In the genomic region with DNA sequence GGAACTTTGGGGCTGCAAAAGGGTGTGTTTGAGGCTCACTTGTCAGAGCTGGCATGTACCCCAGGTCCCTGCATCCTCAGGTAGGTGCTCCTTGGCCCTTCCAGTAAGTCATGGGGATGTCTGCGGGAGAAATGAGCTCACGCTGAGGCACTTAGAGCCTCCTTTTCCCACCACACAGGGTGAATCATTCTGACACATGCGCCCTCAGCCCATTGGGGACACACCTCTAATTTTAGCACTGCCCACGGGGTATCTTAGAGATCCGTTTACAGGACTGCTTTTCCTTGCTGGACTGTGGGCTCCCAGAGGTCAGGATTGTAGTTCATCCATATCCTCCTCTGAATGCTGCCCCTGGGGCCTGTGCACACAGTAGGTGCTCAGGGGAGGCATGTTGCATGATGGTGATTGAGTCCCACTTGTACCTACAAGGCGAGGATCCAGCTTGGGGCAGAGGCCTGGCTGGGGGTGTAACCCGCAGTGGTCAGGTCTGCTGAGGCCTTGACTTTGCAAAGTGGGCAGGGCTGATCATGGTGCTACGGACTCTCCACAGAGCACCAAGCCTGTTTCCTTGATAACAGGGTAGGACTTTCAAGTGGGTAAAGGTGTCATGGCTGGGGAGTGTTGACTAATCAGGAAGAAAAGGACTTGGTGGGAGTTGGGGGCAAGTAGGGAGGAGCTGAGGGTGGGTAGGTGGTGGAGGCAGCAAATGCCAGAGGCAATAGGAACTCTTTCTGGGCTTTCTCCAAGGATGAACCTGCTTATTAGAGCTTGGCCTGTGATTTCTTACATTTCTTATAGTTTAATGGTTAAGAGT, we compare ENCODE assay signal across 14 cellular contexts. TPM values are rescaled to one million over a fixed set of nuclear protein-coding genes. Genes with fewer than 3 reads are reported as not detected.
DNase-seq lines count a peak whose midpoint lies in the region; ATAC-seq, FAIRE-seq and TF ChIP-seq lines count a peak whose summit lies in the region.
"Had no signal": no experiment of that assay in that cellular context is flagged by ENCODE, and none has a peak within 500 bp of the region (broad histone marks: within the 10 kb centered on the region; RNA-seq: fewer than 3 reads in every experiment).

No MANE protein-coding gene starts in this region.

- TF ChIP-seq EP300 in gastroesophageal sphincter (IDR thresholded peaks at IDR 0.05) (no peak), stomach (IDR thresholded peaks at IDR 0.05) (no peak)

- H3K36me3 ChIP-seq in gastroesophageal sphincter: peaks cover 0 to 11% of the 10 kb centered on the region in 2 donors
- H3K36me3 ChIP-seq in stomach: peaks cover 8 to 12% (median 9%) of the 10 kb centered on the region in 4 donors
- no peaks in the 10 kb centered on the region for H3K36me3 ChIP-seq in pancreas
- H3K36me3 ChIP-seq: ovary, thoracic aorta had no signal

- POLR2A ChIA-PET in activated CD4-positive, alpha-beta memory T cell treated with anti-CD3 and anti-CD28 coated beads for 36 hours (lab: Charles Lee): no interaction called here
- POLR2A ChIA-PET in activated CD4-positive, alpha-beta memory T cell treated with anti-CD3 and anti-CD28 coated beads, Interleukin-2, amount 10 ng/mL, durations not matched to agents 7 days and 5 days (lab: Charles Lee): interaction anchor here (1.2 to 1.5 kb wide), 2 partner anchors 8 to 10 kb away, joined by 3 to 5 read pairs; no protein-coding TSS in a partner anchor

- FAIRE-seq in pancreas (lab: Jason Lieb, UNC): no peak

- H3K4me1 Mint-ChIP-seq in activated CD4-positive, alpha-beta memory T cell treated with anti-CD3 and anti-CD28 coated beads for 36 hours (ENCODE audit: low read depth): peaks cover 6% of the 10 kb centered on the region
- peaks cover 22% of the 10 kb centered on the region for H3K4me1 Mint-ChIP-seq in activated CD4-positive, alpha-beta memory T cell treated with anti-CD3 and anti-CD28 coated beads, Interleukin-2, amount 10 ng/mL, durations not matched to agents 7 days and 5 days

- WGBS in gastroesophageal sphincter (ENCODE audit: low coverage in 1 of 2), 2 donors: 100% methylated on average over 1 of the region's 8 CpGs; no CpG with 5 or more reads in 1 of the 2 donors
- 52 to 76% (median 65%) methylated on average over 7 to 8 of the region's 8 CpGs for WGBS in stomach, 5 donors
- WGBS in pancreas, 2 donors: 91 to 94% methylated on average over 8 of the region's 8 CpGs

- no peaks in the 10 kb centered on the region for H3K27me3 Mint-ChIP-seq in activated CD4-positive, alpha-beta memory T cell treated with anti-CD3 and anti-CD28 coated beads for 36 hours
- H3K27me3 Mint-ChIP-seq in activated CD4-positive, alpha-beta memory T cell treated with anti-CD3 and anti-CD28 coated beads, Interleukin-2, amount 10 ng/mL, durations not matched to agents 7 days and 5 days: peaks cover 9% of the 10 kb centered on the region

- H3K36me3 Mint-ChIP-seq in activated CD4-positive, alpha-beta memory T cell treated with anti-CD3 and anti-CD28 coated beads for 36 hours: no peaks in the 10 kb centered on the region
- no peaks in the 10 kb centered on the region for H3K36me3 Mint-ChIP-seq in activated CD4-positive, alpha-beta memory T cell treated with anti-CD3 and anti-CD28 coated beads, Interleukin-2, amount 10 ng/mL, durations not matched to agents 7 days and 5 days (ENCODE audit: low read depth)

- intact Hi-C loops in activated CD4-positive, alpha-beta memory T cell treated with anti-CD3 and anti-CD28 coated beads for 36 hours (cut with micrococcal nuclease): no loop called here
- intact Hi-C loops in stomach (cut with DNase I; ENCODE audit: low total_unique reads) (no loop called here), pancreas (cut with DNase I) (no loop called here)

- CTCF ChIA-PET in activated CD4-positive, alpha-beta memory T cell treated with anti-CD3 and anti-CD28 coated beads for 36 hours (lab: Charles Lee): interaction anchor here (0.7 kb wide), 1 partner anchor 50 kb away, joined by 3 read pairs; no protein-coding TSS in a partner anchor
- CTCF ChIA-PET in activated CD4-positive, alpha-beta memory T cell treated with anti-CD3 and anti-CD28 coated beads, Interleukin-2, amount 10 ng/mL, durations not matched to agents 7 days and 5 days (lab: Charles Lee): no interaction called here

- no peaks in the 10 kb centered on the region for H3K9me3 Mint-ChIP-seq in activated CD4-positive, alpha-beta memory T cell treated with anti-CD3 and anti-CD28 coated beads for 36 hours
- H3K9me3 Mint-ChIP-seq in activated CD4-positive, alpha-beta memory T cell treated with anti-CD3 and anti-CD28 coated beads, Interleukin-2, amount 10 ng/mL, durations not matched to agents 7 days and 5 days: no peaks in the 10 kb centered on the region

- ATAC-seq in gastroesophageal sphincter: no peak
- ATAC-seq in pancreas: no peak

- H3K9me3 ChIP-seq in gastroesophageal sphincter (no peaks in the 10 kb centered on the region), stomach (no peaks in the 10 kb centered on the region), pancreas (no peaks in the 10 kb centered on the region)
- H3K9me3 ChIP-seq: ovary, thoracic aorta had no signal

- TF ChIP-seq POLR2A in gastroesophageal sphincter (IDR thresholded peaks at IDR 0.05) (no peak), stomach (IDR thresholded peaks at IDR 0.05) (no peak)

- peak overlapping the region in 3 of 4 donors; percentile 78 to 90 (median 86) for H3K27ac ChIP-seq in gastroesophageal sphincter
- peak overlapping the region; percentile 75 to 94 (median 92) for H3K27ac ChIP-seq in stomach
- peak overlapping the region in 2 of 4 donors; percentile 80 to 85 for H3K27ac ChIP-seq in pancreas
- H3K27ac ChIP-seq: ovary, thoracic aorta had no signal

- DNase-seq in activated CD4-positive, alpha-beta memory T cell treated with anti-CD3 and anti-CD28 coated beads for 36 hours: peak; percentile 22
- DNase-seq in activated CD4-positive, alpha-beta memory T cell treated with anti-CD3 and anti-CD28 coated beads, Interleukin-2, amount 10 ng/mL, durations not matched to agents 7 days and 5 days: no peak
- DNase-seq in RPMI7951 (ENCODE audit: low read depth): peak; percentile 82
- DNase-seq in stomach: no peak
- no peak for DNase-seq in pancreas
- DNase-seq in GF-D8 (lab: John Stamatoyannopoulos, UW): no peak
- DNase-seq in NCI-H1436 (lab: John Stamatoyannopoulos, UW): no peak
- DNase-seq: activated CD4-positive, alpha-beta T cell treated with anti-CD3 and anti-CD28 coated beads for 4 hours; activated naive CD4-positive, alpha-beta T cell treated with Interleukin-2 at 50 U/mL for 16 hours; DMS53; NCI-H510A treated with DMSO at 0.1 percent for 48 hours; ovary had no signal

- no peak overlapping the region for H3K4me3 Mint-ChIP-seq in activated CD4-positive, alpha-beta memory T cell treated with anti-CD3 and anti-CD28 coated beads for 36 hours
- H3K4me3 Mint-ChIP-seq in activated CD4-positive, alpha-beta memory T cell treated with anti-CD3 and anti-CD28 coated beads, Interleukin-2, amount 10 ng/mL, durations not matched to agents 7 days and 5 days: no peak overlapping the region

- peaks cover 0 to 90% (median 28%) of the 10 kb centered on the region in 3 donors for H3K4me1 ChIP-seq in gastroesophageal sphincter
- H3K4me1 ChIP-seq in stomach: peaks cover 75 to 100% (median 88%) of the 10 kb centered on the region in 4 donors
- H3K4me1 ChIP-seq in pancreas: peaks cover 8 to 17% (median 9%) of the 10 kb centered on the region in 3 donors

- H3K27me3 ChIP-seq in gastroesophageal sphincter: no peaks in the 10 kb centered on the region
- no peaks in the 10 kb centered on the region for H3K27me3 ChIP-seq in stomach
- H3K27me3 ChIP-seq in pancreas: no peaks in the 10 kb centered on the region
- H3K27me3 ChIP-seq: ovary had no signal

- no peak overlapping the region for H3K27ac Mint-ChIP-seq in activated CD4-positive, alpha-beta memory T cell treated with anti-CD3 and anti-CD28 coated beads for 36 hours
- H3K27ac Mint-ChIP-seq in activated CD4-positive, alpha-beta memory T cell treated with anti-CD3 and anti-CD28 coated beads, Interleukin-2, amount 10 ng/mL, durations not matched to agents 7 days and 5 days: no peak overlapping the region

- TF ChIP-seq CTCF in gastroesophageal sphincter (IDR thresholded peaks at IDR 0.05): no peak
- no peak for TF ChIP-seq CTCF in stomach (IDR thresholded peaks at IDR 0.05)
- TF ChIP-seq CTCF in pancreas (IDR thresholded peaks at IDR 0.05): no peak

- no peak overlapping the region for H3K4me3 ChIP-seq in gastroesophageal sphincter
- no peak overlapping the region for H3K4me3 ChIP-seq in stomach
- H3K4me3 ChIP-seq in pancreas: no peak overlapping the region
- H3K4me3 ChIP-seq: ovary, thoracic aorta had no signal

RNA-seq across cellular contexts. Expression of a gene that starts 5.8 kb away (rescaled TPM):
- 1 to 10 TPM; 2.5 to 3.1 TPM for total RNA-seq in activated CD4-positive, alpha-beta memory T cell treated with anti-CD3 and anti-CD28 coated beads for 36 hours
- total RNA-seq in activated CD4-positive, alpha-beta memory T cell treated with anti-CD3 and anti-CD28 coated beads, Interleukin-2, amount 10 ng/mL, durations not matched to agents 7 days and 5 days: 1 to 10 TPM; 9.0 to 9.1 TPM
- total RNA-seq in RPMI7951 (2014; rRNA removed; shearing (Covaris generic)): 23.1 and 29.2 TPM in 2 replicates
- total RNA-seq in gastroesophageal sphincter: 10 to 100 TPM; 51.9 to 66.7 (median 58.1) TPM
- 100 to 1,000 TPM in 1 of 5 donors, 10 to 100 TPM in 4; 23.5 to 153 (median 97.4) TPM for total RNA-seq in stomach
- 10 to 100 TPM; 35.4 to 67.8 (median 55.8) TPM for polyA plus RNA-seq in stomach
- total RNA-seq in pancreas: 10 to 100 TPM; 10.9 to 49.2 (median 13.5) TPM
- 10 to 100 TPM; 20.2 to 28.6 TPM for polyA plus RNA-seq in pancreas

RNA-seq across cellular contexts. Expression of a gene that starts 40.4 kb away (rescaled TPM):
- total RNA-seq in activated CD4-positive, alpha-beta memory T cell treated with anti-CD3 and anti-CD28 coated beads for 36 hours: not detected
- total RNA-seq in activated CD4-positive, alpha-beta memory T cell treated with anti-CD3 and anti-CD28 coated beads, Interleukin-2, amount 10 ng/mL, durations not matched to agents 7 days and 5 days: not detected
- 0.10 and 0.36 TPM in 2 replicates for total RNA-seq in RPMI7951 (2014; rRNA removed; shearing (Covaris generic))
- total RNA-seq in gastroesophageal sphincter: 100 to 1,000 TPM in 2 of 4 donors, 10 to 100 TPM in 2; 37.1 to 176 (median 122) TPM
- 100 to 1,000 TPM in 1 of 5 donors, 10 to 100 TPM in 3, 1 to 10 TPM in 1; 5.7 to 133 (median 14.3) TPM for total RNA-seq in stomach
- polyA plus RNA-seq in stomach: 10 to 100 TPM in 1 of 3 donors, under 1 TPM in 1, not detected in 1; 0.56 to 67.8 TPM
- total RNA-seq in pancreas: under 1 TPM in 4 of 6 donors, not detected in 2; 0.12 to 0.28 (median 0.18) TPM
- under 1 TPM; 0.14 to 0.15 TPM for polyA plus RNA-seq in pancreas

Comparison
In these comparisons a context has a peak if more than half of its experiments do, and no peak if none do; other contexts are left out.
1. DNase-seq: peak in activated CD4-positive, alpha-beta memory T cell treated with anti-CD3 and anti-CD28 coated beads for 36 hours (single experiment) and RPMI7951 (single experiment); none in activated CD4-positive, alpha-beta memory T cell treated with anti-CD3 and anti-CD28 coated beads, Interleukin-2, amount 10 ng/mL, durations not matched to agents 7 days and 5 days (single experiment), stomach (single experiment), pancreas (0 of 6), GF-D8 (single experiment) and NCI-H1436 (single experiment).